In the genomic region with DNA sequence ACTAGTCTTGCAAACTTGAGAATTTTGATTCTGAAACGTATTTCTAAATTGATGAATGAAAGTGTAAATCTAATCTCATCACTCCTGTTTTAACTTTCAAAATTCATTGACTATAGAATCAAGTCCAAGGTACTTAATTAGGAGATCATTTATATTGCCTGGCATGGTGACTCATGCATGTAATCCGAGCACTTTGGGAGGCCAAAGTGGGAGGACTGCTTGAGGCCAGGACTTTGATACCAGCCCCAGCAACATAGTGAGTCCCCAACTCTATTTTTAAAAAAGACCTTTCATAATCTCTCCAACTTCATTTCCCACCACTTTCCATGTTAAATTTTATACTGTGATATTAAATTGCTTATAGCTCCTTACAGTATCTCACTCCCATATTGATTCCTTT, we compare ENCODE assay signal across 29 cellular contexts. TPM values are rescaled to one million over a fixed set of nuclear protein-coding genes. Genes with fewer than 3 reads are reported as not detected.
"Had no signal": no experiment of that assay in that cellular context is flagged by ENCODE, and none has a peak within 500 bp of the region (broad histone marks: within the 10 kb centered on the region; RNA-seq: fewer than 3 reads in every experiment).

No MANE protein-coding gene starts in this region.

- H3K27ac Mint-ChIP-seq: activated naive CD4-positive, alpha-beta T cell treated with anti-CD3 and anti-CD28 coated beads for 36 hours; activated naive CD8-positive, alpha-beta T cell treated with anti-CD3 and anti-CD28 coated beads for 36 hours; activated T-helper 1 cell treated with anti-CD3 and anti-CD28 coated beads, Interleukin-12 subunit alpha, Interleukin-12 subunit beta, Interleukin-2, Interleukin-4 antibody, amounts not matched to agents 30 ng/mL and 10 ng/mL and 1 ng/mL, durations not matched to agents 14 hours and 24 hours and 36 hours; effector memory CD8-positive, alpha-beta T cell; naive thymus-derived CD4-positive, alpha-beta T cell; stimulated activated naive B cell treated with anti-CD40 and anti-IgM and Interleukin-4, amounts not matched to agents 10 μg/mL and 1 μg/mL and 100 μg/mL, for 72 hours; T-helper 2 cell treated with Interferon-gamma antibody and Interleukin-4, amounts not matched to agents 5 μg/mL and 100 μg/mL, for 36 hours had no signal

- H3K27me3 Mint-ChIP-seq: effector memory CD8-positive, alpha-beta T cell had no signal

- H3K9me3 ChIP-seq: adrenal gland, body of pancreas, ovary, sigmoid colon, stomach, thyroid gland, upper lobe of left lung, vagina had no signal

- H3K4me3 Mint-ChIP-seq: activated naive CD4-positive, alpha-beta T cell treated with anti-CD3 and anti-CD28 coated beads for 36 hours; activated naive CD8-positive, alpha-beta T cell treated with anti-CD3 and anti-CD28 coated beads for 36 hours; activated T-helper 1 cell treated with anti-CD3 and anti-CD28 coated beads, Interleukin-12 subunit alpha, Interleukin-12 subunit beta, Interleukin-2, Interleukin-4 antibody, amounts not matched to agents 30 ng/mL and 10 ng/mL and 1 ng/mL, durations not matched to agents 14 hours and 24 hours and 36 hours; effector memory CD8-positive, alpha-beta T cell; naive thymus-derived CD4-positive, alpha-beta T cell; stimulated activated naive B cell treated with anti-CD40 and anti-IgM and Interleukin-4, amounts not matched to agents 10 μg/mL and 1 μg/mL and 100 μg/mL, for 72 hours; T-helper 2 cell treated with Interferon-gamma antibody and Interleukin-4, amounts not matched to agents 5 μg/mL and 100 μg/mL, for 36 hours had no signal

- H3K4me3 ChIP-seq: adrenal gland, body of pancreas, cardiac muscle cell, coronary artery, heart right ventricle, ovary, sigmoid colon, smooth muscle cell, stomach, thyroid gland, upper lobe of left lung, vagina had no signal

- H3K27ac ChIP-seq: adrenal gland, body of pancreas, cardiac muscle cell, coronary artery, heart right ventricle, ovary, sigmoid colon, stomach, thyroid gland, vagina had no signal

- H3K36me3 Mint-ChIP-seq: naive thymus-derived CD4-positive, alpha-beta T cell had no signal

- H3K36me3 ChIP-seq: adrenal gland, cardiac muscle cell, heart right ventricle, ovary, sigmoid colon, stomach, thyroid gland, upper lobe of left lung, vagina had no signal

- DNase-seq: activated CD4-positive, alpha-beta T cell treated with anti-CD3 and anti-CD28 coated beads for 4 hours; activated CD4-positive, alpha-beta T cell treated with anti-CD3 and anti-CD28 coated beads, Interleukin-2, amount 50 U/mL, for 48 hours; activated CD8-positive, alpha-beta memory T cell treated with anti-CD3 and anti-CD28 coated beads, Interleukin-2, amount 50 U/mL, for 4 hours; activated effector memory CD4-positive, alpha-beta T cell treated with anti-CD3 and anti-CD28 coated beads, Interleukin-2, amount 50 U/mL, for 16 hours; activated naive CD4-positive, alpha-beta T cell treated with anti-CD3 and anti-CD28 coated beads for 36 hours; activated naive CD8-positive, alpha-beta T cell treated with anti-CD3 and anti-CD28 coated beads for 36 hours; activated T-cell treated with anti-CD3 and anti-CD28 coated beads, Interleukin-2, amount 50 U/mL, for 1 hour; adrenal gland; aorta; body of pancreas; effector memory CD8-positive, alpha-beta T cell; heart right ventricle; midbrain; naive thymus-derived CD4-positive, alpha-beta T cell; ovary; sigmoid colon; stimulated activated CD4-positive, alpha-beta T cell treated with anti-CD3 and anti-CD28 coated beads, Interleukin-15, amount 100 ng/mL, for 24 hours; stimulated activated CD4-positive, alpha-beta T cell treated with anti-CD3 and anti-CD28 coated beads, Interleukin-2, amount 100 ng/mL, for 24 hours; stimulated activated naive B cell treated with anti-CD40 and anti-IgM and Interleukin-4, amounts not matched to agents 10 μg/mL and 1 μg/mL and 100 μg/mL, for 72 hours; stomach; thyroid gland; upper lobe of left lung had no signal

- H3K27me3 ChIP-seq: adrenal gland, body of pancreas, cardiac muscle cell, ovary, sigmoid colon, stomach, thyroid gland, upper lobe of left lung, vagina had no signal

- ATAC-seq: body of pancreas; effector memory CD8-positive, alpha-beta T cell; heart right ventricle; naive thymus-derived CD4-positive, alpha-beta T cell; stimulated activated naive B cell treated with anti-CD40 and anti-IgM and Interleukin-4, amounts not matched to agents 10 μg/mL and 1 μg/mL and 100 μg/mL, for 72 hours had no signal

RNA-seq across cellular contexts. Expression of a gene that starts 3.0 kb away (rescaled TPM):
- total RNA-seq: activated CD8-positive, alpha-beta memory T cell treated with anti-CD3 and anti-CD28 coated beads for 36 hours; activated naive CD8-positive, alpha-beta T cell treated with anti-CD3 and anti-CD28 coated beads for 36 hours; activated T-helper 1 cell treated with anti-CD3 and anti-CD28 coated beads, Interleukin-12 subunit alpha, Interleukin-12 subunit beta, Interleukin-2, Interleukin-4 antibody, amounts not matched to agents 30 ng/mL and 10 ng/mL and 1 ng/mL, durations not matched to agents 14 hours and 24 hours and 36 hours had no signal
- polyA plus RNA-seq: naive thymus-derived CD4-positive, alpha-beta T cell had no signal

RNA-seq across cellular contexts. Expression of a gene that starts 22.3 kb away (rescaled TPM):
- total RNA-seq: activated CD8-positive, alpha-beta memory T cell treated with anti-CD3 and anti-CD28 coated beads for 36 hours; activated naive CD4-positive, alpha-beta T cell treated with anti-CD3 and anti-CD28 coated beads for 36 hours; activated naive CD8-positive, alpha-beta T cell treated with anti-CD3 and anti-CD28 coated beads for 36 hours; activated T-helper 1 cell treated with anti-CD3 and anti-CD28 coated beads, Interleukin-12 subunit alpha, Interleukin-12 subunit beta, Interleukin-2, Interleukin-4 antibody, amounts not matched to agents 30 ng/mL and 10 ng/mL and 1 ng/mL, durations not matched to agents 14 hours and 24 hours and 36 hours; body of pancreas; naive thymus-derived CD4-positive, alpha-beta T cell; smooth muscle cell had no signal
- polyA plus RNA-seq: naive thymus-derived CD4-positive, alpha-beta T cell had no signal
